In genomic region chr2:44786818-44787214, GRCh38 we compare ENCODE assay signal across 22 cellular contexts.
DNase-seq lines count a peak whose midpoint lies in the region; ATAC-seq, FAIRE-seq and TF ChIP-seq lines count a peak whose summit lies in the region.
"Had no signal": no experiment of that assay in that cellular context is flagged by ENCODE, and none has a peak within 500 bp of the region (broad histone marks: within the 10 kb centered on the region; RNA-seq: fewer than 3 reads in every experiment).

No MANE protein-coding gene starts in this region.

- no peak; the same call in 2 of the 3 replicates for ATAC-seq in HepG2
- no peak for ATAC-seq in right lobe of liver
- peak; percentile 35 for ATAC-seq in aorta (ENCODE audit: low FRiP score)
- no peak for ATAC-seq in stimulated activated effector memory CD8-positive, alpha-beta T cell treated with anti-CD3 and anti-CD28 coated beads, Interleukin-12 subunit alpha, Interleukin-12 subunit beta, amount 100 ng/mL, for 72 hours
- ATAC-seq: GM23338 had no signal

- no peak overlapping the region for H3K27ac ChIP-seq in HepG2 (ENCODE audit: extremely low read length, insufficient read depth, low read length)
- no peak overlapping the region for H3K27ac ChIP-seq in right lobe of liver
- peak overlapping the region; percentile 20 to 65 for H3K27ac ChIP-seq in kidney (ENCODE audit: low read depth in 2 of 2, low read length in 2 of 2)
- no peak overlapping the region for H3K27ac ChIP-seq in aorta (ENCODE audit: low read depth in 1 of 2, low read length in 2 of 2)
- no peak overlapping the region for H3K27ac ChIP-seq in tibial artery
- H3K27ac ChIP-seq: 22Rv1, BLaER1, C4-2B had no signal

- in situ Hi-C loops in HepG2 (cut with HindIII; ENCODE audit: extremely low pct_ligation_motif_present, low pct_unique_long_range_greater_than_20kb) = no loop called here

- no peak overlapping the region for H3K27ac Mint-ChIP-seq in stimulated activated effector memory CD8-positive, alpha-beta T cell treated with anti-CD3 and anti-CD28 coated beads, Interleukin-12 subunit alpha, Interleukin-12 subunit beta, amount 100 ng/mL, for 72 hours
- H3K27ac Mint-ChIP-seq: B cell; CD8-positive, alpha-beta memory T cell; GM23338 had no signal

- no peaks in the 10 kb centered on the region for H3K9me3 ChIP-seq in HepG2 (ENCODE audit: low read length)
- no peaks in the 10 kb centered on the region for H3K9me3 ChIP-seq in right lobe of liver
- H3K9me3 ChIP-seq in kidney (ENCODE audit: control insufficient read depth in 1 of 2, low read length in 2 of 2) = peaks cover 0 to 6% of the 10 kb centered on the region in 2 donors
- H3K9me3 ChIP-seq in aorta (ENCODE audit: control insufficient read depth, low read length) = no peaks in the 10 kb centered on the region
- H3K9me3 ChIP-seq in tibial artery = peaks cover 0 to 7% (median 0%) of the 10 kb centered on the region in 3 donors

- no peaks in the 10 kb centered on the region for H3K36me3 Mint-ChIP-seq in stimulated activated effector memory CD8-positive, alpha-beta T cell treated with anti-CD3 and anti-CD28 coated beads, Interleukin-12 subunit alpha, Interleukin-12 subunit beta, amount 100 ng/mL, for 72 hours
- H3K36me3 Mint-ChIP-seq: CD4-positive, CD25-positive, alpha-beta regulatory T cell had no signal

- POLR2A ChIA-PET in HepG2 (lab: Yijun Ruan, JAX) = no interaction called here

- no peak for TF ChIP-seq RAD21 in HepG2 (CRISPR knock-in tag; IDR thresholded peaks at IDR 0.05)

- H2AFZ ChIP-seq in HepG2 (ENCODE audit: low read length) = no peak overlapping the region
- H2AFZ ChIP-seq: GM23338 had no signal

- TF ChIP-seq CTCF in HepG2 (CRISPR knock-in tag; IDR thresholded peaks at IDR 0.05) = no peak
- TF ChIP-seq CTCF in right lobe of liver (IDR thresholded peaks at IDR 0.05) = no peak
- TF ChIP-seq CTCF in kidney (IDR thresholded peaks at IDR 0.05; ENCODE audit: borderline replicate concordance, extremely low read depth, insufficient read depth) = no peak
- TF ChIP-seq CTCF in tibial artery (IDR thresholded peaks at IDR 0.05) = no peak

- no peaks in the 10 kb centered on the region for H4K20me1 ChIP-seq in HepG2 (ENCODE audit: insufficient read depth, low read length)
- H4K20me1 ChIP-seq: BLaER1 had no signal

- H3K4me1 ChIP-seq in HepG2 (ENCODE audit: insufficient read depth, low read length) = peaks cover 12% of the 10 kb centered on the region; the same call in 1 of the 2 replicates
- peaks cover 0 to 7% (median 0%) of the 10 kb centered on the region in 4 donors for H3K4me1 ChIP-seq in right lobe of liver
- peaks cover 4% of the 10 kb centered on the region in 2 donors for H3K4me1 ChIP-seq in kidney (ENCODE audit: control insufficient read depth in 1 of 2, insufficient read depth in 1 of 2, low read depth in 1 of 2, low read length in 2 of 2)
- H3K4me1 ChIP-seq in aorta (ENCODE audit: control insufficient read depth in 1 of 2, insufficient read depth in 2 of 2, low read length in 2 of 2) = no peaks in the 10 kb centered on the region
- H3K4me1 ChIP-seq in tibial artery = peaks cover 0 to 6% (median 2%) of the 10 kb centered on the region in 4 donors

- no peak for TF ChIP-seq EP300 in HepG2 (IDR thresholded peaks at IDR 0.05; ENCODE audit: low read depth in 2 of 2, low read length in 2 of 2)
- TF ChIP-seq EP300 in HepG2 (CRISPR knock-in tag; IDR thresholded peaks at IDR 0.05; ENCODE audit: borderline replicate concordance) = no peak

- intact Hi-C loops in HepG2 (cut with micrococcal nuclease; ENCODE audit: unreplicated experiment) = no loop called here
- intact Hi-C loops in right lobe of liver (cut with DNase I) = no loop called here
- intact Hi-C loops in kidney (cut with DNase I) = no loop called here
- intact Hi-C loops in aorta (cut with DNase I) = no loop called here
- intact Hi-C loops in tibial artery (cut with DNase I; ENCODE audit: low total_unique reads) = no loop called here

- H3K4me3 Mint-ChIP-seq in stimulated activated effector memory CD8-positive, alpha-beta T cell treated with anti-CD3 and anti-CD28 coated beads, Interleukin-12 subunit alpha, Interleukin-12 subunit beta, amount 100 ng/mL, for 72 hours = no peak overlapping the region
- H3K4me3 Mint-ChIP-seq: B cell; CD4-positive, CD25-positive, alpha-beta regulatory T cell; CD8-positive, alpha-beta memory T cell; GM23338 had no signal

- no peaks in the 10 kb centered on the region for H3K79me2 ChIP-seq in HepG2 (ENCODE audit: insufficient read depth, low read length)

- DNase-seq in HepG2 (ENCODE audit: low spot score) = no peak
- DNase-seq in right lobe of liver = no peak
- DNase-seq in kidney = no peak
- no peak for DNase-seq in aorta
- no peak for DNase-seq in tibial artery
- DNase-seq in stimulated activated effector memory CD8-positive, alpha-beta T cell treated with anti-CD3 and anti-CD28 coated beads, Interleukin-12 subunit alpha, Interleukin-12 subunit beta, amount 100 ng/mL, for 72 hours (ENCODE audit: low spot score in 2 of 2) = no peak
- DNase-seq: Calu3; CD4-positive, CD25-positive, alpha-beta regulatory T cell; CD8-positive, alpha-beta memory T cell; DMS53; DMS79 treated with DMSO at 0.1 percent for 48 hours; GF-D8 had no signal

- H3K36me3 ChIP-seq in HepG2 (replicated peaks in 1 of 2; ENCODE audit: control insufficient read depth in 1 of 2, insufficient read depth in 2 of 2, low read length in 2 of 2) (no peaks in the 10 kb centered on the region), right lobe of liver (no peaks in the 10 kb centered on the region), kidney (ENCODE audit: control insufficient read depth in 1 of 2, insufficient read depth in 2 of 2, low read length in 2 of 2) (no peaks in the 10 kb centered on the region), aorta (ENCODE audit: control insufficient read depth in 1 of 2, insufficient read depth in 2 of 2, low read length in 1 of 2) (no peaks in the 10 kb centered on the region), tibial artery (no peaks in the 10 kb centered on the region)
- H3K36me3 ChIP-seq: BLaER1, HAP-1 had no signal

- H3K9ac ChIP-seq in HepG2 (ENCODE audit: insufficient read depth, low read depth, low read length) (no peak overlapping the region), kidney (ENCODE audit: low read length in 2 of 2) (no peak overlapping the region)
- H3K9ac ChIP-seq: BLaER1 had no signal

- FAIRE-seq in HepG2 (lab: Jason Lieb, UNC) (no peak), kidney (lab: Jason Lieb, UNC) (no peak)
- FAIRE-seq: A204.1, GM12891, GM18507, H54 had no signal

- no peak for TF ChIP-seq POLR2A in HepG2 (IDR thresholded peaks at IDR 0.05; ENCODE audit: insufficient read depth in 1 of 2, low read depth in 2 of 2, low read length in 2 of 2)
- TF ChIP-seq POLR2A in right lobe of liver (IDR thresholded peaks at IDR 0.05) = no peak

- CTCF ChIA-PET in HepG2 (lab: Yijun Ruan, JAX; ENCODE audit: low intra/inter-chr PET ratio, low total read pairs) = no interaction called here

- H3K9me3 Mint-ChIP-seq in stimulated activated effector memory CD8-positive, alpha-beta T cell treated with anti-CD3 and anti-CD28 coated beads, Interleukin-12 subunit alpha, Interleukin-12 subunit beta, amount 100 ng/mL, for 72 hours = no peaks in the 10 kb centered on the region

- H3K4me3 ChIP-seq in HepG2 (replicated peaks in 1 of 3; ENCODE audit: insufficient read depth in 1 of 3, low read depth in 2 of 3, low read length in 3 of 3) (no peak overlapping the region), right lobe of liver (no peak overlapping the region), kidney (ENCODE audit: low read length in 2 of 2) (peak overlapping the region in 1 of 2 donors; percentile 32), aorta (ENCODE audit: low read length in 2 of 2) (no peak overlapping the region), tibial artery (no peak overlapping the region)
- H3K4me3 ChIP-seq: BLaER1, GM23338, HAP-1 had no signal

- 67% methylated on average over 5 of the region's 5 CpGs for WGBS in HepG2 (ENCODE audit: low lambda C conversion rate)
- WGBS in right lobe of liver (ENCODE audit: insufficient coverage, low coverage, low lambda C conversion rate, missing lambda C conversion rate) = 92% methylated on average over 2 of the region's 5 CpGs
- WGBS in aorta, 2 donors = 93 to 94% methylated on average over 5 of the region's 5 CpGs

- BruUV-seq in HepG2 (replicated peaks; lab: Mats Ljungman, UMichigan) = no TSS peak

- H3K27me3 ChIP-seq in HepG2 (ENCODE audit: control insufficient read depth in 1 of 2, insufficient read depth in 2 of 2, low read length in 2 of 2) (0 out of 5 replicates have a peak, but pooled peaks cover 0 to 4% of the 10 kb centered on the region in 2 experiments), right lobe of liver (no peaks in the 10 kb centered on the region), aorta (ENCODE audit: control insufficient read depth in 1 of 2, insufficient read depth in 2 of 2, low read length in 1 of 2) (no peaks in the 10 kb centered on the region), tibial artery (no peaks in the 10 kb centered on the region)
- H3K27me3 ChIP-seq: BLaER1 had no signal

- no peak overlapping the region for H3K4me2 ChIP-seq in HepG2 (ENCODE audit: low read depth, low read length)
- H3K4me2 ChIP-seq: BLaER1, GM23338 had no signal

- no peaks in the 10 kb centered on the region for H3K4me1 Mint-ChIP-seq in stimulated activated effector memory CD8-positive, alpha-beta T cell treated with anti-CD3 and anti-CD28 coated beads, Interleukin-12 subunit alpha, Interleukin-12 subunit beta, amount 100 ng/mL, for 72 hours
- H3K4me1 Mint-ChIP-seq: B cell; CD4-positive, CD25-positive, alpha-beta regulatory T cell; CD8-positive, alpha-beta memory T cell had no signal

TF ChIP-seq in HepG2, 621 proteins besides CTCF, POLR2A, EP300 and RAD21:
- TF ChIP-seq ZFP1 (CRISPR knock-in tag; IDR thresholded peaks at IDR 0.05) (no peak), ZMYM3 (CRISPR knock-in tag; IDR thresholded peaks at IDR 0.05) (peak; percentile 63; the same call in 1 of the 2 replicates)

Comparison
In these comparisons a context has a peak if more than half of its experiments do, and no peak if none do; other contexts are left out.
1. H3K27ac ChIP-seq: peak in kidney (2 of 2); none in HepG2 (single experiment), right lobe of liver (0 of 3), aorta (0 of 2) and tibial artery (0 of 2).